ENCODE assay signal across 17 cellular contexts in the genomic region with DNA sequence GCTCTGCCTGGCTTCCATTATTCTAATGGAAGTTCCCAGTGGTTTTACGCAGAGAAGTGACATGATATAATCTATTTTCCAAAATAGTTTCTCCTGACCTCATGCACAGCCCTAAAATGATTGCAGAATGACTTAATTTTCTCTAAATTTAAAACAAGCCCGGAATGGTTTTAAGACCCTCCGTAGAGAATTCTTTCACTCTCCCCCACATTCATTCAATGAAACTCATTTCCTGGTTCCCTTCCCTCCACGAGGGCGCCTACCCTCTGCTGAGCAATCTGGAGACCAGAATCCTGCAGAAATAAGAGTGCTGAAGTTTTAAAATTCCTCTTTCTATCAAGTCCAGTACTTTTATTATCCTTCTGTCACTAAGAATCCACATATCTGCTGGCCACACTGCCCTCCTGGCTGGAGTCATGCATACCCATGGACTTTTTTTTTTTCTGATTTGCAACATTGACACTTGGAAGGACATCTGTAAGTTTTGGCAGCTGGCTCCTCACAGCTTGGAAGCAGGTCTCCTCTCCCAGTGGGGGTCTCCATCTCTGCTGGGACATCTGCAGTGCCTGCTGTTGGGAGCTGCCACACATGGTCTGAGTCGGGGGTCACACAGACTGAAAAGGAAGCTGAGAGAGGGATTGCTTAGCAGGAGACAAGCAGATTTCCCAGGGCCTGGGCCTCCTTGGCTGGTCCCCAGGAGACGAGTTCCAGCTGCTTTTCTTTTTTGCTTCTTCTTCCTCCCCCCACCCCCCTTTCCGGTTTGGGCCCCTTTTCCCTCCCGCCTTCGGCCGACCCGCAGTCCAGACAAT.
DNase-seq lines count a peak whose midpoint lies in the region; ATAC-seq, FAIRE-seq and TF ChIP-seq lines count a peak whose summit lies in the region.
"Had no signal": no experiment of that assay in that cellular context is flagged by ENCODE, and none has a peak within 500 bp of the region (broad histone marks: within the 10 kb centered on the region; RNA-seq: fewer than 3 reads in every experiment).

No MANE protein-coding gene starts in this region.

- DNase-seq in NCI-H226 = peak; percentile 44
- no peak for DNase-seq in upper lobe of right lung
- no peak for DNase-seq in AG08396 (ENCODE audit: low spot score)
- DNase-seq in SIG-M5 (lab: John Stamatoyannopoulos, UW) = no peak
- DNase-seq: activated CD8-positive, alpha-beta memory T cell treated with anti-CD3 and anti-CD28 coated beads, Interleukin-2, amount 10 ng/mL, durations not matched to agents 7 days and 5 days; activated naive CD8-positive, alpha-beta T cell treated with anti-CD3 and anti-CD28 coated beads, Interleukin-2, amount 50 U/mL, for 24 hours; HCEC 1CT; Karpas-422; stimulated activated CD4-positive, alpha-beta T cell treated with anti-CD3 and anti-CD28 coated beads, Interleukin-4, amount 100 ng/mL, for 1 hour; stomach; T-helper 9 cell had no signal

- 56 to 60% methylated on average over 5 to 6 of the region's 12 CpGs for WGBS in mesodermal cell (ENCODE audit: insufficient coverage in 2 of 2), 2 experiments

- peak overlapping the region; percentile 81 for H3K27ac ChIP-seq in mesodermal cell (ENCODE audit: low read depth, low read length, severe bottlenecking)
- H3K27ac ChIP-seq in upper lobe of right lung = no peak overlapping the region
- H3K27ac ChIP-seq: stomach had no signal

- H3K36me3 ChIP-seq in mesodermal cell (ENCODE audit: control insufficient read depth, insufficient read depth, low read length) (no peaks in the 10 kb centered on the region), upper lobe of right lung (no peaks in the 10 kb centered on the region)
- H3K36me3 ChIP-seq: stomach had no signal

- TF ChIP-seq CTCF in upper lobe of right lung (IDR thresholded peaks at IDR 0.05) = no peak

- H3K4me3 ChIP-seq in mesodermal cell (ENCODE audit: extremely low read depth, insufficient read depth, low read length, poor library complexity, severe bottlenecking) (no peak overlapping the region), upper lobe of right lung (no peak overlapping the region)
- H3K4me3 ChIP-seq: stomach had no signal

- FAIRE-seq in endometrium (lab: Jason Lieb, UNC) = peak; percentile 94
- FAIRE-seq: D721Med, GM12891, islet of Langerhans had no signal

- intact Hi-C loops in upper lobe of right lung (cut with DNase I) = no loop called here

- no peaks in the 10 kb centered on the region for H3K27me3 ChIP-seq in upper lobe of right lung
- H3K27me3 ChIP-seq: stomach had no signal

- H3K4me1 ChIP-seq in mesodermal cell (ENCODE audit: control insufficient read depth, insufficient read depth, low read length, poor library complexity, severe bottlenecking) (peaks cover 14% of the 10 kb centered on the region), upper lobe of right lung (no peaks in the 10 kb centered on the region)

- H3K9me3 ChIP-seq in mesodermal cell (ENCODE audit: control insufficient read depth, low read length) (peaks cover 23% of the 10 kb centered on the region), upper lobe of right lung (peaks cover 14% of the 10 kb centered on the region)

- ATAC-seq in upper lobe of right lung (peak; percentile 36), HG03342 (IDR thresholded peaks at IDR 0.05; ENCODE audit: unreplicated experiment) (no peak)
- ATAC-seq: activated CD8-positive, alpha-beta memory T cell treated with anti-CD3 and anti-CD28 coated beads, Interleukin-2, amount 10 ng/mL, durations not matched to agents 7 days and 5 days; activated naive CD8-positive, alpha-beta T cell treated with anti-CD3 and anti-CD28 coated beads, Interleukin-2, amount 50 U/mL, for 24 hours had no signal
